17 cellular contexts compared by ENCODE assay signal in genomic region chr11:44579172-44579804, GRCh38. TPM values are rescaled to one million over a fixed set of nuclear protein-coding genes. Genes with fewer than 3 reads are reported as not detected.
DNase-seq lines count a peak whose midpoint lies in the region; ATAC-seq and TF ChIP-seq lines count a peak whose summit lies in the region.
"Had no signal": no experiment of that assay in that cellular context is flagged by ENCODE, and none has a peak within 500 bp of the region (broad histone marks: within the 10 kb centered on the region; RNA-seq: fewer than 3 reads in every experiment).

No MANE protein-coding gene starts in this region.

- H4K20me1 ChIP-seq in SK-N-SH (ENCODE audit: insufficient read depth): no peaks in the 10 kb centered on the region

- H3K27me3 Mint-ChIP-seq in activated T-helper 1 cell treated with anti-CD3 and anti-CD28 coated beads, Interleukin-12 subunit alpha, Interleukin-12 subunit beta, Interleukin-2, Interleukin-4 antibody, amounts not matched to agents 30 ng/mL and 10 ng/mL and 1 ng/mL, durations not matched to agents 14 hours and 24 hours and 36 hours (ENCODE audit: insufficient read depth): no peaks in the 10 kb centered on the region

- H3K9ac ChIP-seq in SK-N-SH: no peak overlapping the region

- H3K27ac ChIP-seq in right atrium auricular region (no peak overlapping the region), layer of hippocampus (ENCODE audit: low read depth, low read length) (peak overlapping the region; percentile 49), upper lobe of left lung (peak overlapping the region in 3 of 4 donors; percentile 54 to 77 (median 75)), SK-N-SH (ENCODE audit: low read depth in 2 of 2, low read length in 1 of 2) (no peak overlapping the region)
- H3K27ac ChIP-seq: body of pancreas had no signal

- H3K9me3 ChIP-seq in right atrium auricular region (no peaks in the 10 kb centered on the region), upper lobe of left lung (no peaks in the 10 kb centered on the region), mucosa of descending colon (no peaks in the 10 kb centered on the region), SK-N-SH (no peaks in the 10 kb centered on the region)
- H3K9me3 ChIP-seq: body of pancreas had no signal

- DNase-seq in Right ventricle myocardium superior (peak; percentile 56), right atrium auricular region (ENCODE audit: low spot score) (no peak), upper lobe of left lung (no peak), mucosa of descending colon (no peak), SK-N-DZ (ENCODE audit: low spot score) (no peak), SK-N-SH (no peak)
- DNase-seq in activated T-helper 1 cell treated with anti-CD3 and anti-CD28 coated beads, Interleukin-12 subunit alpha, Interleukin-12 subunit beta, Interleukin-2, Interleukin-4 antibody, amounts not matched to agents 30 ng/mL and 10 ng/mL and 1 ng/mL, durations not matched to agents 14 hours and 24 hours and 36 hours (ENCODE audit: low spot score): no peak
- DNase-seq: activated CD4-positive, alpha-beta T cell treated with anti-CD3 and anti-CD28 coated beads for 4 hours; activated gamma-delta T cell; body of pancreas; hippocampal formation; kidney glomerular epithelial cell; NCI-H2171 treated with DMSO at 0.1 percent for 48 hours; RPMI8226; stimulated activated CD4-positive, alpha-beta T cell treated with anti-CD3 and anti-CD28 coated beads, Interleukin-12 subunit alpha, Interleukin-12 subunit beta, amount 100 ng/mL, for 4 hours had no signal

- H3K36me3 ChIP-seq in right atrium auricular region: no peaks in the 10 kb centered on the region
- peaks cover 0 to 17% (median 0%) of the 10 kb centered on the region in 4 donors for H3K36me3 ChIP-seq in upper lobe of left lung
- no peaks in the 10 kb centered on the region for H3K36me3 ChIP-seq in mucosa of descending colon (ENCODE audit: low read depth)
- H3K36me3 ChIP-seq in SK-N-SH (replicated peaks in 1 of 2; ENCODE audit: control insufficient read depth in 1 of 2, insufficient read depth in 2 of 2, low read length in 1 of 2): no peaks in the 10 kb centered on the region

- WGBS in upper lobe of left lung, 2 donors: 54 to 64% methylated on average over 3 to 6 of the region's 8 CpGs
- WGBS in SK-N-SH (ENCODE audit: low lambda C conversion rate): 74% methylated on average over 3 of the region's 8 CpGs

- no peak overlapping the region for H3K4me3 ChIP-seq in right atrium auricular region
- H3K4me3 ChIP-seq in upper lobe of left lung: no peak overlapping the region
- no peak overlapping the region for H3K4me3 ChIP-seq in mucosa of descending colon
- H3K4me3 ChIP-seq in SK-N-SH (ENCODE audit: low read depth in 2 of 2, low read length in 1 of 2): no peak overlapping the region
- H3K4me3 ChIP-seq: body of pancreas, K562 had no signal

- H3K9me2 ChIP-seq in SK-N-SH: no peaks in the 10 kb centered on the region

- TF ChIP-seq POLR2A in upper lobe of left lung (IDR thresholded peaks at IDR 0.05): no peak

- TF ChIP-seq CTCF in right atrium auricular region (IDR thresholded peaks at IDR 0.05) (no peak), upper lobe of left lung (IDR thresholded peaks at IDR 0.05) (no peak), mucosa of descending colon (IDR thresholded peaks at IDR 0.05) (no peak), SK-N-SH (IDR thresholded peaks at IDR 0.05) (no peak)

- peaks cover 0 to 46% of the 10 kb centered on the region in 2 donors for H3K4me1 ChIP-seq in right atrium auricular region
- peaks cover 44 to 74% (median 61%) of the 10 kb centered on the region in 4 donors for H3K4me1 ChIP-seq in upper lobe of left lung
- H3K4me1 ChIP-seq in mucosa of descending colon (ENCODE audit: low read depth): peaks cover 3% of the 10 kb centered on the region
- peaks cover 11 to 21% of the 10 kb centered on the region in 2 experiments; a peak in 3 of 4 replicates for H3K4me1 ChIP-seq in SK-N-SH (ENCODE audit: control insufficient read depth in 1 of 2, insufficient read depth in 2 of 2, low read depth in 1 of 2, low read length in 1 of 2)

- H3K79me2 ChIP-seq in SK-N-SH (ENCODE audit: insufficient read depth): no peaks in the 10 kb centered on the region

- no peak for TF ChIP-seq EP300 in upper lobe of left lung (IDR thresholded peaks at IDR 0.05)
- no peak for TF ChIP-seq EP300 in SK-N-SH (IDR thresholded peaks at IDR 0.05; ENCODE audit: borderline replicate concordance in 1 of 2, low read depth in 1 of 2, low read length in 1 of 2)

- H3K4me3 Mint-ChIP-seq in activated T-helper 1 cell treated with anti-CD3 and anti-CD28 coated beads, Interleukin-12 subunit alpha, Interleukin-12 subunit beta, Interleukin-2, Interleukin-4 antibody, amounts not matched to agents 30 ng/mL and 10 ng/mL and 1 ng/mL, durations not matched to agents 14 hours and 24 hours and 36 hours: no peak overlapping the region

- no peaks in the 10 kb centered on the region for H3K27me3 ChIP-seq in right atrium auricular region
- H3K27me3 ChIP-seq in layer of hippocampus (ENCODE audit: control insufficient read depth, insufficient read depth, low read length): no peaks in the 10 kb centered on the region
- H3K27me3 ChIP-seq in upper lobe of left lung: no peaks in the 10 kb centered on the region
- H3K27me3 ChIP-seq in SK-N-SH (ENCODE audit: insufficient read depth): no peaks in the 10 kb centered on the region
- H3K27me3 ChIP-seq: body of pancreas had no signal

- H2AFZ ChIP-seq in SK-N-SH (ENCODE audit: low read depth): no peak overlapping the region

- intact Hi-C loops in Right ventricle myocardium superior (cut with DNase I): no loop called here
- intact Hi-C loops in activated T-helper 1 cell treated with anti-CD3 and anti-CD28 coated beads, Interleukin-12 subunit alpha, Interleukin-12 subunit beta, Interleukin-2, Interleukin-4 antibody, amounts not matched to agents 30 ng/mL and 10 ng/mL and 1 ng/mL, durations not matched to agents 14 hours and 24 hours and 36 hours (cut with micrococcal nuclease): no loop called here
- intact Hi-C loops in mucosa of descending colon (cut with DNase I, micrococcal nuclease): no loop called here

- peaks cover 4% of the 10 kb centered on the region for H3F3A ChIP-seq in SK-N-SH (replicated peaks; ENCODE audit: insufficient read depth)

- POLR2A ChIA-PET in SK-N-SH (lab: Yijun Ruan, JAX): no interaction called here

- peaks cover 72% of the 10 kb centered on the region for H3K36me3 Mint-ChIP-seq in activated T-helper 1 cell treated with anti-CD3 and anti-CD28 coated beads, Interleukin-12 subunit alpha, Interleukin-12 subunit beta, Interleukin-2, Interleukin-4 antibody, amounts not matched to agents 30 ng/mL and 10 ng/mL and 1 ng/mL, durations not matched to agents 14 hours and 24 hours and 36 hours (ENCODE audit: low read depth)

- peak overlapping the region; percentile 93 for H3K27ac Mint-ChIP-seq in activated T-helper 1 cell treated with anti-CD3 and anti-CD28 coated beads, Interleukin-12 subunit alpha, Interleukin-12 subunit beta, Interleukin-2, Interleukin-4 antibody, amounts not matched to agents 30 ng/mL and 10 ng/mL and 1 ng/mL, durations not matched to agents 14 hours and 24 hours and 36 hours

- peaks cover 6% of the 10 kb centered on the region for H3K9me3 Mint-ChIP-seq in activated T-helper 1 cell treated with anti-CD3 and anti-CD28 coated beads, Interleukin-12 subunit alpha, Interleukin-12 subunit beta, Interleukin-2, Interleukin-4 antibody, amounts not matched to agents 30 ng/mL and 10 ng/mL and 1 ng/mL, durations not matched to agents 14 hours and 24 hours and 36 hours

- CTCF ChIA-PET in SK-N-SH (lab: Yijun Ruan, JAX): interaction anchor here (0.9 to 3.0 kb wide), 5 partner anchors 13 to 524 kb away, joined by 3 to 11 read pairs (median 3); no protein-coding TSS in a partner anchor

- H3K4me1 Mint-ChIP-seq in activated T-helper 1 cell treated with anti-CD3 and anti-CD28 coated beads, Interleukin-12 subunit alpha, Interleukin-12 subunit beta, Interleukin-2, Interleukin-4 antibody, amounts not matched to agents 30 ng/mL and 10 ng/mL and 1 ng/mL, durations not matched to agents 14 hours and 24 hours and 36 hours (ENCODE audit: low read depth): peaks cover 69% of the 10 kb centered on the region

- H3K4me2 ChIP-seq in SK-N-SH: no peak overlapping the region

- ATAC-seq in Right ventricle myocardium superior (ENCODE audit: poor library complexity) (peak; percentile 50), upper lobe of left lung (ENCODE audit: low FRiP score in 2 of 2) (no peak), mucosa of descending colon (no peak)
- ATAC-seq: body of pancreas, K562 had no signal

- TF ChIP-seq RAD21 in SK-N-SH (IDR thresholded peaks at IDR 0.05; ENCODE audit: low read length): no peak

TF ChIP-seq in SK-N-SH, 30 proteins besides CTCF, POLR2A, EP300 and RAD21 (continues in another document):
- no peak for TF ChIP-seq RXRA (IDR thresholded peaks at IDR 0.05; ENCODE audit: borderline replicate concordance, low read depth)
- no peak for TF ChIP-seq TAF1 (IDR thresholded peaks at IDR 0.05; ENCODE audit: borderline replicate concordance, low read depth, low read length)

RNA-seq across cellular contexts. Expression of gene CD82, which starts 13.8 kb away (rescaled TPM):
- total RNA-seq in Right ventricle myocardium superior (54.6 TPM), right atrium auricular region (10 to 100 TPM in 1 of 2 donors, 1 to 10 TPM in 1; 6.8 to 17.7 TPM), upper lobe of left lung (100 to 1,000 TPM in 2 of 6 donors, 10 to 100 TPM in 4; 29.8 to 148 (median 69.9) TPM), mucosa of descending colon (10 to 100 TPM; 27.2 to 43.2 (median 29.6) TPM)
- total RNA-seq in activated T-helper 1 cell treated with anti-CD3 and anti-CD28 coated beads, Interleukin-12 subunit alpha, Interleukin-12 subunit beta, Interleukin-2, Interleukin-4 antibody, amounts not matched to agents 30 ng/mL and 10 ng/mL and 1 ng/mL, durations not matched to agents 14 hours and 24 hours and 36 hours: 499 and 500 TPM in 2 replicates
- 2.5 TPM in 1 of 2 replicates, not detected in the other for polyA plus RNA-seq in SK-N-DZ (2014; cell fraction: cytosol; rRNA removed)
- polyA plus RNA-seq in SK-N-DZ (2014; cell fraction: nucleus; rRNA removed): not detected in 2 replicates
- 35.6 and 39.2 TPM in 2 replicates for polyA plus RNA-seq in SK-N-SH (2012; rRNA removed)
- polyA plus RNA-seq in SK-N-SH (2012; cell fraction: cytosol; rRNA removed): 17.9 and 24.9 TPM in 2 replicates
- polyA plus RNA-seq in SK-N-SH (2012; cell fraction: nucleus; rRNA removed): 12.5 and 16.5 TPM in 2 replicates

Comparison
In these comparisons a context has a peak if more than half of its experiments do, and no peak if none do; other contexts are left out.
1. H3K27ac ChIP-seq: peak in layer of hippocampus (single experiment) and upper lobe of left lung (3 of 4); none in right atrium auricular region (0 of 2) and SK-N-SH (0 of 2).